ENCODE assay signal across 23 cellular contexts in genomic region chr10:49381111-49381900, GRCh38. TPM values are rescaled to one million over a fixed set of nuclear protein-coding genes. Genes with fewer than 3 reads are reported as not detected.
"Had no signal": no experiment of that assay in that cellular context is flagged by ENCODE, and none has a peak within 500 bp of the region (broad histone marks: within the 10 kb centered on the region; RNA-seq: fewer than 3 reads in every experiment).

No MANE protein-coding gene starts in this region.

- H3K4me1 ChIP-seq: heart left ventricle, left lung, lower lobe of right lung, psoas muscle, sigmoid colon, stomach had no signal

- H3K9me3 ChIP-seq: heart left ventricle, left lung, lower lobe of right lung, psoas muscle, sigmoid colon, stomach had no signal

- H3K27ac ChIP-seq: dorsolateral prefrontal cortex, heart left ventricle, left lung, lower lobe of right lung, psoas muscle, sigmoid colon, skin epidermis, stomach had no signal

- DNase-seq: cortex of kidney; dorsolateral prefrontal cortex; effector memory CD4-positive, alpha-beta T cell; heart left ventricle; hippocampal formation; left lung; lower lobe of right lung; midbrain; psoas muscle; retina; sigmoid colon; stimulated activated naive CD4-positive, alpha-beta T cell; stomach; substantia nigra; trophoblast cell had no signal

- ATAC-seq: esophagus mucosa, heart left ventricle, left lung, lower lobe of right lung, psoas muscle had no signal

- H3K36me3 ChIP-seq: heart left ventricle, left lung, lower lobe of right lung, sigmoid colon, stomach had no signal

- H3K4me3 ChIP-seq: dorsolateral prefrontal cortex, heart left ventricle, left lung, lower lobe of right lung, psoas muscle, sigmoid colon, skin epidermis, stomach had no signal

RNA-seq across cellular contexts. Expression of gene DRGX, which starts 14.6 kb away (rescaled TPM):
- total RNA-seq: chondrocyte, esophagus mucosa, fibroblast of lung, frontal cortex, glomerular endothelial cell, heart left ventricle, kidney epithelial cell, lower lobe of right lung, omental fat pad, psoas muscle, sigmoid colon, stomach had no signal
